In the genomic region with DNA sequence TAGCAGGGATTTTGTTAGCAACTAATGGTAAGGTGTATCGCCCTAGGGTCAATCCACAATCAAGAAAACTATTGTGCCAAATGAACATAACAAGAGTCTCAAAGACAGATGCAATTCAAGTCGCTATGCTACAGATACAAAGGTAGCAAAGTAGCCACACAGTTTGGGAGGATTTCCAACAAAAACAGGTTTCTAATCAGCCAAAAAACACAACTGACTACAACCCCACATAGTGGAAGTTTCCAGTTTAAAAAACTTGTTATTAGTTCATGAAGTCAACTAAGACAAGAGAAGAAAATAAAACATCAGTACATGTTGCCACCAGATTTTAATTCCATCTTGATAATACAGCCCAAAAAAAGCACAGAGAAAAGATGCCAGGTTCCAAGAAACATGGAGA, we compare ENCODE assay signal across 10 cellular contexts. TPM values are rescaled to one million over a fixed set of nuclear protein-coding genes. Genes with fewer than 3 reads are reported as not detected.
A peak's percentile ranks its signal among the peaks of the same experiment; 100 is the strongest.
DNase-seq lines count a peak whose midpoint lies in the region; ATAC-seq and TF ChIP-seq lines count a peak whose summit lies in the region.
"Had no signal": no experiment of that assay in that cellular context is flagged by ENCODE, and none has a peak within 500 bp of the region (broad histone marks: within the 10 kb centered on the region; RNA-seq: fewer than 3 reads in every experiment).

No MANE protein-coding gene starts in this region.

- peak overlapping the region in 1 of 2 experiments; percentile 47; a peak in 1 of 4 replicates for H4K8ac ChIP-seq in IMR-90 (ENCODE audit: low read depth in 2 of 2, low read length in 2 of 2)

- H4K20me1 ChIP-seq in IMR-90 (ENCODE audit: insufficient read depth, low read length) = peaks cover 98% of the 10 kb centered on the region

- H3K36me3 Mint-ChIP-seq in activated T-helper 1 cell treated with anti-CD3 and anti-CD28 coated beads, Interleukin-12 subunit alpha, Interleukin-12 subunit beta, Interleukin-2, Interleukin-4 antibody, amounts not matched to agents 30 ng/mL and 10 ng/mL and 1 ng/mL, durations not matched to agents 14 hours and 24 hours and 36 hours (ENCODE audit: low read depth) = peaks cover 16% of the 10 kb centered on the region
- H3K36me3 Mint-ChIP-seq in stimulated activated memory B cell treated with anti-CD40 and anti-IgM and Interleukin-4, amounts not matched to agents 10 μg/mL and 1 μg/mL and 100 μg/mL, for 72 hours = peaks cover 38% of the 10 kb centered on the region

- H4K91ac ChIP-seq in IMR-90 (ENCODE audit: insufficient read depth, low read depth, low read length) = no peak overlapping the region

- TF ChIP-seq RAD21 in IMR-90 (IDR thresholded peaks at IDR 0.05; ENCODE audit: low read length) = no peak

- peak overlapping the region; percentile 48; the same call in 1 of the 2 replicates for H3K23ac ChIP-seq in IMR-90 (ENCODE audit: low read depth, low read length)

- H2BK15ac ChIP-seq in IMR-90 (ENCODE audit: low read depth, low read length) = no peak overlapping the region

- H3K14ac ChIP-seq in IMR-90 (replicated peaks; ENCODE audit: low read depth, low read length) = peak overlapping the region; percentile 19; the same call in 1 of the 2 replicates

- H3K4me1 ChIP-seq in IMR-90 (ENCODE audit: control insufficient read depth, insufficient read depth, low read length) (peaks cover 35% of the 10 kb centered on the region), foreskin keratinocyte (peaks cover 57% of the 10 kb centered on the region)

- BruUV-seq in IMR-90 (replicated peaks; lab: Mats Ljungman, UMichigan) = no TSS peak

- H3K18ac ChIP-seq in IMR-90 (ENCODE audit: low read depth, low read length) = no peak overlapping the region; the same call in 1 of the 2 replicates

- H3K9me3 ChIP-seq in IMR-90 (ENCODE audit: control insufficient read depth, insufficient read depth, low read length) = no peaks in the 10 kb centered on the region

- H3K4me3 ChIP-seq in IMR-90 (ENCODE audit: insufficient read depth, low read depth, low read length) = no peak overlapping the region

- peak overlapping the region; percentile 64 for H3K27ac Mint-ChIP-seq in activated T-helper 1 cell treated with anti-CD3 and anti-CD28 coated beads, Interleukin-12 subunit alpha, Interleukin-12 subunit beta, Interleukin-2, Interleukin-4 antibody, amounts not matched to agents 30 ng/mL and 10 ng/mL and 1 ng/mL, durations not matched to agents 14 hours and 24 hours and 36 hours
- H3K27ac Mint-ChIP-seq in stimulated activated memory B cell treated with anti-CD40 and anti-IgM and Interleukin-4, amounts not matched to agents 10 μg/mL and 1 μg/mL and 100 μg/mL, for 72 hours = peak overlapping the region; percentile 89

- no peak overlapping the region for H4K5ac ChIP-seq in IMR-90 (ENCODE audit: low read depth, low read length)

- no peak overlapping the region; the same call in 1 of the 2 replicates for H3K9ac ChIP-seq in IMR-90 (ENCODE audit: low read depth, low read length)

- H2AFZ ChIP-seq in IMR-90 (replicated peaks; ENCODE audit: low read length, poor library complexity) = no peak overlapping the region

- no peak overlapping the region for H2BK120ac ChIP-seq in IMR-90 (ENCODE audit: low read depth, low read length)

- peaks cover 69% of the 10 kb centered on the region for H3K4me1 Mint-ChIP-seq in activated T-helper 1 cell treated with anti-CD3 and anti-CD28 coated beads, Interleukin-12 subunit alpha, Interleukin-12 subunit beta, Interleukin-2, Interleukin-4 antibody, amounts not matched to agents 30 ng/mL and 10 ng/mL and 1 ng/mL, durations not matched to agents 14 hours and 24 hours and 36 hours (ENCODE audit: low read depth)
- H3K4me1 Mint-ChIP-seq in stimulated activated memory B cell treated with anti-CD40 and anti-IgM and Interleukin-4, amounts not matched to agents 10 μg/mL and 1 μg/mL and 100 μg/mL, for 72 hours = peaks cover 86% of the 10 kb centered on the region

- no peak overlapping the region for H2BK20ac ChIP-seq in IMR-90 (ENCODE audit: low read depth, low read length)

- no peak overlapping the region; the same call in 1 of the 2 replicates for H2AK5ac ChIP-seq in IMR-90 (ENCODE audit: low read depth, low read length)

- intact Hi-C loops in IMR-90 (cut with micrococcal nuclease) = no loop called here
- intact Hi-C loops in activated T-helper 1 cell treated with anti-CD3 and anti-CD28 coated beads, Interleukin-12 subunit alpha, Interleukin-12 subunit beta, Interleukin-2, Interleukin-4 antibody, amounts not matched to agents 30 ng/mL and 10 ng/mL and 1 ng/mL, durations not matched to agents 14 hours and 24 hours and 36 hours (cut with micrococcal nuclease) = no loop called here

- no peaks in the 10 kb centered on the region for H3K27me3 Mint-ChIP-seq in activated T-helper 1 cell treated with anti-CD3 and anti-CD28 coated beads, Interleukin-12 subunit alpha, Interleukin-12 subunit beta, Interleukin-2, Interleukin-4 antibody, amounts not matched to agents 30 ng/mL and 10 ng/mL and 1 ng/mL, durations not matched to agents 14 hours and 24 hours and 36 hours (ENCODE audit: insufficient read depth)
- no peaks in the 10 kb centered on the region for H3K27me3 Mint-ChIP-seq in stimulated activated memory B cell treated with anti-CD40 and anti-IgM and Interleukin-4, amounts not matched to agents 10 μg/mL and 1 μg/mL and 100 μg/mL, for 72 hours

- H3K36me3 ChIP-seq in IMR-90 (ENCODE audit: control insufficient read depth, insufficient read depth, low read length) = peaks cover 39% of the 10 kb centered on the region

- DNase-seq in IMR-90 (no peak), foreskin keratinocyte (no peak), GM03348 (ENCODE audit: low spot score) (no peak)
- DNase-seq in activated T-helper 1 cell treated with anti-CD3 and anti-CD28 coated beads, Interleukin-12 subunit alpha, Interleukin-12 subunit beta, Interleukin-2, Interleukin-4 antibody, amounts not matched to agents 30 ng/mL and 10 ng/mL and 1 ng/mL, durations not matched to agents 14 hours and 24 hours and 36 hours (ENCODE audit: low spot score) = no peak
- DNase-seq: EL, NCI-H1092 had no signal

- no peak for TF ChIP-seq POLR2A in IMR-90 (IDR thresholded peaks at IDR 0.05; ENCODE audit: low read depth, low read length)

- no peaks in the 10 kb centered on the region for H3K27me3 ChIP-seq in IMR-90 (ENCODE audit: control insufficient read depth, insufficient read depth, low read length)
- no peaks in the 10 kb centered on the region for H3K27me3 ChIP-seq in foreskin keratinocyte

- H3K27ac ChIP-seq in IMR-90 (ENCODE audit: insufficient read depth, low read length) = no peak overlapping the region
- peak overlapping the region; percentile 14 for H3K27ac ChIP-seq in foreskin keratinocyte
- H3K27ac ChIP-seq: HL-60 had no signal

- no peak overlapping the region for H2AK9ac ChIP-seq in IMR-90 (replicated peaks; ENCODE audit: low read depth, low read length, poor library complexity)

- dilution Hi-C loops in IMR-90 (cut with HindIII; ENCODE audit: low sequenced_read_pairs, unreplicated experiment) = no loop called here

- no CpG with 5 or more reads among the region's 2 CpGs for WGBS in IMR-90 (ENCODE audit: extremely low coverage in 2 of 2, insufficient read length in 1 of 2), 2 experiments

- no peak overlapping the region; the same call in 1 of the 2 replicates for H3K4ac ChIP-seq in IMR-90 (ENCODE audit: low read depth, low read length)

- H3K4me2 ChIP-seq in IMR-90 (ENCODE audit: low read depth, low read length) = no peak overlapping the region

- no peak for ATAC-seq in IMR-90 (ENCODE audit: low read depth)
- ATAC-seq in foreskin keratinocyte = no peak
- ATAC-seq in stimulated activated memory B cell treated with anti-CD40 and anti-IgM and Interleukin-4, amounts not matched to agents 10 μg/mL and 1 μg/mL and 100 μg/mL, for 72 hours = no peak
- ATAC-seq in HG03025 (IDR thresholded peaks at IDR 0.05; ENCODE audit: low FRiP score, unreplicated experiment) = no peak
- ATAC-seq in HG03354 (IDR thresholded peaks at IDR 0.05; ENCODE audit: poor library complexity, severe bottlenecking, unreplicated experiment) = no peak

- CTCF ChIA-PET in IMR-90 (lab: Yijun Ruan, JAX) = interaction anchor here (0.5 kb wide), 1 partner anchor 130 kb away, joined by 3 read pairs; no protein-coding TSS in a partner anchor

- no peak overlapping the region for H3K56ac ChIP-seq in IMR-90 (ENCODE audit: extremely low read depth, insufficient read depth, low read length)

- H3K9me3 Mint-ChIP-seq in activated T-helper 1 cell treated with anti-CD3 and anti-CD28 coated beads, Interleukin-12 subunit alpha, Interleukin-12 subunit beta, Interleukin-2, Interleukin-4 antibody, amounts not matched to agents 30 ng/mL and 10 ng/mL and 1 ng/mL, durations not matched to agents 14 hours and 24 hours and 36 hours = no peaks in the 10 kb centered on the region
- no peaks in the 10 kb centered on the region for H3K9me3 Mint-ChIP-seq in stimulated activated memory B cell treated with anti-CD40 and anti-IgM and Interleukin-4, amounts not matched to agents 10 μg/mL and 1 μg/mL and 100 μg/mL, for 72 hours

- no peak for TF ChIP-seq CTCF in IMR-90 (conservative IDR thresholded peaks at IDR 0.05; ENCODE audit: low read depth, low read length)
- TF ChIP-seq CTCF in foreskin keratinocyte (conservative IDR thresholded peaks at IDR 0.05) = no peak

- POLR2A ChIA-PET in IMR-90 (lab: Charles Lee; ENCODE audit: unreplicated experiment) = no interaction called here

- H3K4me3 Mint-ChIP-seq in activated T-helper 1 cell treated with anti-CD3 and anti-CD28 coated beads, Interleukin-12 subunit alpha, Interleukin-12 subunit beta, Interleukin-2, Interleukin-4 antibody, amounts not matched to agents 30 ng/mL and 10 ng/mL and 1 ng/mL, durations not matched to agents 14 hours and 24 hours and 36 hours = no peak overlapping the region
- H3K4me3 Mint-ChIP-seq in stimulated activated memory B cell treated with anti-CD40 and anti-IgM and Interleukin-4, amounts not matched to agents 10 μg/mL and 1 μg/mL and 100 μg/mL, for 72 hours = no peak overlapping the region

- peaks cover 0 to 42% of the 10 kb centered on the region in 2 experiments; a peak in 2 of 4 replicates for H3K79me1 ChIP-seq in IMR-90 (ENCODE audit: low read depth in 1 of 2, low read length in 2 of 2)

- H3K9me1 ChIP-seq in IMR-90 (ENCODE audit: insufficient read depth, low read length) = peaks cover 30% of the 10 kb centered on the region

- in situ Hi-C loops in IMR-90 (cut with MboI; ENCODE audit: low sequenced_read_pairs) = no loop called here

- peak overlapping the region; percentile 57 for H2BK5ac ChIP-seq in IMR-90 (ENCODE audit: low read depth, low read length, poor library complexity, severe bottlenecking)

TF ChIP-seq in IMR-90, 13 proteins besides CTCF, POLR2A, EP300 and RAD21 (continues in another document):
- TF ChIP-seq BHLHE40 (IDR thresholded peaks at IDR 0.05; ENCODE audit: low read depth, low read length) (no peak), RFX5 (IDR thresholded peaks at IDR 0.05; ENCODE audit: low read depth, low read length) (no peak)

RNA-seq across cellular contexts. Expression of a gene that starts 38.0 kb away (rescaled TPM):
- 554 and 783 TPM in 2 replicates for total RNA-seq in IMR-90 (2012; rRNA removed)
- 475 and 507 TPM in 2 replicates for polyA plus RNA-seq in IMR-90 (2012; rRNA removed)
- 197 and 382 TPM in 2 replicates for polyA plus RNA-seq in IMR-90 (2012; cell fraction: cytosol; rRNA removed)
- 449 and 493 TPM in 2 replicates for polyA plus RNA-seq in IMR-90 (2012; cell fraction: nucleus; rRNA removed; ENCODE audit: low replicate concordance)
- 618 and 639 TPM in 2 replicates for total RNA-seq in activated T-helper 1 cell treated with anti-CD3 and anti-CD28 coated beads, Interleukin-12 subunit alpha, Interleukin-12 subunit beta, Interleukin-2, Interleukin-4 antibody, amounts not matched to agents 30 ng/mL and 10 ng/mL and 1 ng/mL, durations not matched to agents 14 hours and 24 hours and 36 hours
- 926 and 995 TPM in 2 replicates for total RNA-seq in foreskin keratinocyte
- polyA plus RNA-seq in foreskin keratinocyte = 295 and 315 TPM in 2 replicates
